Comparison of ENCODE assay signal across 7 cellular contexts in the genomic region with DNA sequence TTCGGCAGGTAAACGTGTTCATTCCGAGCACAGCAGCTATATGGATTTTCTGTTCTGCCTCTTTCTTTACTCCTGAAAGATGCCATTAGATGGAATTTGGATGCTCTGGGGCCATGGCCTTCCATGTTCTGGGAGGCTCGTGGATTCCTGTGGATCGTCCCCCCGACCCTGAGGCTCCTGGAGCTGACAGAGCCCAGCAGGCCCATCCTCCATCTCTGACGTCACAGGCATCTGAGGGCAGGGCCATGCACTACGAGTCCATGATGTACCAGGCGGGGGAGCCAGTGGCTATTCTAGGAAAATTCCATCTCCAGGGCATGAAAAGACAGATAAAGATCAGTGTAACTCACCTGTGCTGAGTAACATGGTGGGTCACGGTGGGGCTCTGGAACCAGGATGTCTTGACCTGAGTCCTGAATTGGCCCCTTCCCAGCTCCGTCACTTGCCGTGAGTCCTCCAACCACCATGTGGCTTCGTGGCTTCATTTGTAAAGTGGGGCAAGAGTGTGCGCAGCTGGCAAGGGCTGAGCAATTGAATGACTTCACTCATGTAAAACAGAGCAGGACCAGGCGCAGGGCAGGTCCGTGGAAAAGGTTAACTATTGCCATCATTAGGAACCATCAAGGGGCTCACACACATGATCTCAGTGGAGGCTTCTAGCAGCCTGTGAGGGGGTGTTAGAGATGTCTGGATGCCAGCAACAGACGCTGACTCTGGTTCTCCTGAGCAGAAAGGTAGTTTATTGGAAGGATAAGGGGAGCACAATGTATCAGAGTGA.
DNase-seq lines count a peak whose midpoint lies in the region; ATAC-seq, FAIRE-seq and TF ChIP-seq lines count a peak whose summit lies in the region.
"Not testable (repeated sequence)": the region's sequence is repeated elsewhere in the genome, so short reads cannot be mapped to it uniquely, and the experiment has no call there.

No MANE protein-coding gene starts in this region.

- H3K9ac ChIP-seq in PC-3 (ENCODE audit: low read length), result not testable (repeated sequence)

- intact Hi-C loops in PC-3 (cut with micrococcal nuclease); testis (cut with DNase I; ENCODE audit: low total_unique reads): not testable (repeated sequence)

- POLR2A ChIA-PET in PC-3 (lab: Charles Lee; ENCODE audit: unreplicated experiment), result not testable (repeated sequence)

- not testable (repeated sequence) for BruUV-seq in PC-3 (replicated peaks; lab: Mats Ljungman, UMichigan)

- FAIRE-seq in islet of Langerhans (lab: Jason Lieb, UNC), result peak; percentile 13

- not testable (repeated sequence) for H3K36me3 Mint-ChIP-seq in GM23338 (ENCODE audit: low read depth); activated naive CD8-positive, alpha-beta T cell treated with anti-CD3 and anti-CD28 coated beads, Interleukin-2, amount 50 U/mL, for 24 hours (ENCODE audit: low read depth)

- H3K4me3 ChIP-seq in GM23338; PC-3 (ENCODE audit: low read length); testis: not testable (repeated sequence)

- ATAC-seq in GM23338 (peak; percentile 85), PC-3 (peak; percentile 20; the same call in 1 of the 2 replicates), esophagus mucosa (peak; percentile 46)
- peak; percentile 29 for ATAC-seq in activated naive CD8-positive, alpha-beta T cell treated with anti-CD3 and anti-CD28 coated beads, Interleukin-2, amount 50 U/mL, for 24 hours

- 84 to 88% methylated on average over 13 to 14 of the region's 17 CpGs for WGBS in testis, 2 donors

- H3K36me3 ChIP-seq in GM23338 (ENCODE audit: insufficient read depth); PC-3 (ENCODE audit: low read depth, low read length); testis (ENCODE audit: low read depth, missing control alignments): not testable (repeated sequence)

- not testable (repeated sequence) for H3K27ac Mint-ChIP-seq in GM23338; activated naive CD8-positive, alpha-beta T cell treated with anti-CD3 and anti-CD28 coated beads, Interleukin-2, amount 50 U/mL, for 24 hours

- not testable (repeated sequence) for H3K4me2 ChIP-seq in GM23338; PC-3 (ENCODE audit: low read length)

- not testable (repeated sequence) for TF ChIP-seq POLR2A in testis (IDR thresholded peaks at IDR 0.05)

- H3K27ac ChIP-seq in GM23338 (ENCODE audit: low read depth); PC-3 (ENCODE audit: low read length); testis: not testable (repeated sequence)

- not testable (repeated sequence) for H3F3A ChIP-seq in GM23338 (replicated peaks; ENCODE audit: low read depth); PC-3 (ENCODE audit: low read length, unreplicated experiment)

- not testable (repeated sequence) for H3K4me1 Mint-ChIP-seq in GM23338; activated naive CD8-positive, alpha-beta T cell treated with anti-CD3 and anti-CD28 coated beads, Interleukin-2, amount 50 U/mL, for 24 hours

- not testable (repeated sequence) for H3K4me3 Mint-ChIP-seq in GM23338; activated naive CD8-positive, alpha-beta T cell treated with anti-CD3 and anti-CD28 coated beads, Interleukin-2, amount 50 U/mL, for 24 hours

- not testable (repeated sequence) for H2AFZ ChIP-seq in GM23338; PC-3 (ENCODE audit: low read length)

- H3K27me3 ChIP-seq in GM23338 (ENCODE audit: insufficient read depth); testis: not testable (repeated sequence)
- H3K27me3 ChIP-seq in PC-3 (ENCODE audit: low read length), result peaks cover 53% of the 10 kb centered on the region

- H3K9me2 ChIP-seq in GM23338 (ENCODE audit: insufficient read depth); PC-3 (replicated peaks; ENCODE audit: low read length): not testable (repeated sequence)

- H3K79me2 ChIP-seq in GM23338 (replicated peaks; ENCODE audit: insufficient read depth); PC-3 (ENCODE audit: low read length): not testable (repeated sequence)

- peak in 1 of 2 experiments; percentile 28; a peak in 1 of 4 replicates for TF ChIP-seq CTCF in GM23338 (conservative IDR thresholded peaks at IDR 0.05; ENCODE audit: low read depth in 2 of 2)
- TF ChIP-seq CTCF in PC-3 (conservative IDR thresholded peaks at IDR 0.05; ENCODE audit: low read depth, low read length); testis (IDR thresholded peaks at IDR 0.05): not testable (repeated sequence)

- H4K20me1 ChIP-seq in GM23338 (replicated peaks; ENCODE audit: insufficient read depth); PC-3 (ENCODE audit: low read length): not testable (repeated sequence)

- H3K9me3 ChIP-seq in PC-3 (ENCODE audit: low read length); testis: not testable (repeated sequence)

- CTCF ChIA-PET in PC-3 (lab: Charles Lee), result not testable (repeated sequence)

- not testable (repeated sequence) for H3K4me1 ChIP-seq in GM23338 (ENCODE audit: insufficient read depth); PC-3 (ENCODE audit: insufficient read depth, low read length); testis

- peaks cover 15% of the 10 kb centered on the region for H3K9me3 Mint-ChIP-seq in GM23338
- H3K9me3 Mint-ChIP-seq in activated naive CD8-positive, alpha-beta T cell treated with anti-CD3 and anti-CD28 coated beads, Interleukin-2, amount 50 U/mL, for 24 hours, result not testable (repeated sequence)

- not testable (repeated sequence) for H3K27me3 Mint-ChIP-seq in GM23338 (ENCODE audit: insufficient read depth, low read depth, poor library complexity); activated naive CD8-positive, alpha-beta T cell treated with anti-CD3 and anti-CD28 coated beads, Interleukin-2, amount 50 U/mL, for 24 hours

- DNase-seq in GM23338 (ENCODE audit: low spot score) (peak; percentile 38), mucosa of gallbladder (ENCODE audit: low spot score) (peak; percentile 36), testis (peak; percentile 13)
- DNase-seq in PC-3; activated naive CD8-positive, alpha-beta T cell treated with anti-CD3 and anti-CD28 coated beads, Interleukin-2, amount 50 U/mL, for 24 hours: not testable (repeated sequence)

TF ChIP-seq in GM23338, 12 proteins besides CTCF, POLR2A, EP300 and RAD21:
- peak; percentile 92 for TF ChIP-seq CREB1 (CRISPR knock-in tag; IDR thresholded peaks at IDR 0.05; ENCODE audit: low read depth)

Comparison
In these comparisons a context has a peak if more than half of its experiments do, and no peak if none do; other contexts are left out.
1. ATAC-seq: peak in every context shown above with its lines; median percentile 85 in GM23338; 46 in esophagus mucosa; 29 in activated naive CD8-positive, alpha-beta T cell treated with anti-CD3 and anti-CD28 coated beads, Interleukin-2, amount 50 U/mL, for 24 hours; 20 in PC-3.